Comparison of ENCODE assay signal across 10 cellular contexts in the genomic region with DNA sequence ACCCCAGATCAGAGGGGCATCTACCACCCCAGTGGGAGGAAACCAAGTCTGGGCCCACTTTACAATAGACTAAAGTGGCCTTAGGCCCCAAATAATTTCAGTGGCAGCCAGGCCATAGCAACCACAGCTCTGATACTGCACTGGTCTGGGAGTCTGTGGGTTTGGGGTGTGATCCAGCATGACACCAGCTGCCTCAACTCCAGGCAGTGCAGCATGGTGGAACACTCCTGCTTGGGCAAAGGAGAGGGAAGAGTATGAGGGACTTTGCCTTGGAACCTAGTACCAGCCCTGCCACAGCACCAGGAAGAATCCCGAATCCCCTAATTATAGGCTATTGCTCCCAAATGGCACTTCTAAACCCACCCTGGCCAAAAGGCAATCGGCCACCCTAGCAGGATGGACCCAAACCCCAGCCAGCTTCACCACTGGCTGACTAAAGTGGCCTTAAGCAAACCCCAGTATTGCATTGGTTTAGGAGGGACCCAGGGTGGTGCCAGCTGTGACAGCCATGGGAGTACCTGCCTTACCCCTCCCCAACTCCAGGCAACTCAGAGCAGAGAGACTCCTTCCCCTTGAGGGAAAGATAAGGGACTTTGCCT. TPM values are rescaled to one million over a fixed set of nuclear protein-coding genes. Genes with fewer than 3 reads are reported as not detected.
DNase-seq lines count a peak whose midpoint lies in the region; ATAC-seq and TF ChIP-seq lines count a peak whose summit lies in the region.
"Had no signal": no experiment of that assay in that cellular context is flagged by ENCODE, and none has a peak within 500 bp of the region (broad histone marks: within the 10 kb centered on the region; RNA-seq: fewer than 3 reads in every experiment).

No MANE protein-coding gene starts in this region.

- H3K4me3 Mint-ChIP-seq in HFFc6 = no peak overlapping the region
- H3K4me3 Mint-ChIP-seq in endodermal cell = no peak overlapping the region
- H3K4me3 Mint-ChIP-seq: immature natural killer cell had no signal

- H3K9me3 Mint-ChIP-seq in HFFc6 (no peaks in the 10 kb centered on the region), endodermal cell (peaks cover 3% of the 10 kb centered on the region)

- H3K4me1 Mint-ChIP-seq in HFFc6 (ENCODE audit: low read depth) = peaks cover 15% of the 10 kb centered on the region
- H3K4me1 Mint-ChIP-seq in endodermal cell = peaks cover 12% of the 10 kb centered on the region

- TF ChIP-seq CTCF in HFFc6 (IDR thresholded peaks at IDR 0.05) (no peak), endodermal cell (conservative IDR thresholded peaks at IDR 0.05) (no peak), osteoblast (IDR thresholded peaks at IDR 0.05; ENCODE audit: extremely low read depth, low read depth, low read length) (no peak)

- H3K27me3 Mint-ChIP-seq in HFFc6 (ENCODE audit: insufficient read depth) (no peaks in the 10 kb centered on the region), endodermal cell (ENCODE audit: insufficient read depth) (no peaks in the 10 kb centered on the region)

- no peaks in the 10 kb centered on the region for H4K20me1 ChIP-seq in osteoblast (ENCODE audit: insufficient read depth, low read length)

- peak; percentile 9 for ATAC-seq in GM18907 (IDR thresholded peaks at IDR 0.05; ENCODE audit: unreplicated experiment)

- H3K27ac Mint-ChIP-seq in HFFc6 = peak overlapping the region; percentile 40; the same call in 1 of the 2 replicates
- peak overlapping the region; percentile 30 for H3K27ac Mint-ChIP-seq in endodermal cell

- peaks cover 6% of the 10 kb centered on the region for H3K4me1 ChIP-seq in endodermal cell (ENCODE audit: control insufficient read depth, insufficient read depth, low read length)
- H3K4me1 ChIP-seq in osteoblast (ENCODE audit: insufficient read depth, low read length) = peaks cover 7% of the 10 kb centered on the region

- DNase-seq in HFFc6 = no peak
- DNase-seq in endodermal cell = no peak
- DNase-seq in osteoblast (ENCODE audit: insufficient read length, low spot score, missing footprints) = no peak
- no peak for DNase-seq in NCI-H524 (lab: John Stamatoyannopoulos, UW)
- no peak for DNase-seq in amniotic stem cell (lab: John Stamatoyannopoulos, UW)
- no peak for DNase-seq in NCI-H1930 (lab: John Stamatoyannopoulos, UW)
- DNase-seq: DMS79 treated with DMSO at 0.1 percent for 48 hours had no signal

- H3K79me2 ChIP-seq in osteoblast (ENCODE audit: insufficient read depth, low read length) = no peaks in the 10 kb centered on the region

- no peak overlapping the region for H3K9ac ChIP-seq in endodermal cell (ENCODE audit: extremely low read depth, low read length, poor library complexity, severe bottlenecking)
- H3K9ac ChIP-seq: BLaER1 treated with 17β-estradiol and CSF1 and Interleukin-3, amounts not matched to agents 10 nM and 100 nM had no signal

- no peak overlapping the region for H2AFZ ChIP-seq in osteoblast (ENCODE audit: low read length)

- H3K4me3 ChIP-seq in endodermal cell (ENCODE audit: low read length) = no peak overlapping the region
- H3K4me3 ChIP-seq in osteoblast (ENCODE audit: insufficient read depth, low read length) = no peak overlapping the region
- H3K4me3 ChIP-seq: BLaER1 treated with 17β-estradiol and CSF1 and Interleukin-3, amounts not matched to agents 10 nM and 100 nM had no signal

- H3K27me3 ChIP-seq in endodermal cell (ENCODE audit: control insufficient read depth, insufficient read depth, low read length, poor library complexity, severe bottlenecking) (no peaks in the 10 kb centered on the region), osteoblast (ENCODE audit: insufficient read depth, low read length) (no peaks in the 10 kb centered on the region)
- H3K27me3 ChIP-seq: BLaER1 treated with 17β-estradiol and CSF1 and Interleukin-3, amounts not matched to agents 10 nM and 100 nM had no signal

- H3K36me3 Mint-ChIP-seq in HFFc6 (ENCODE audit: low read depth) = peaks cover 4% of the 10 kb centered on the region
- peaks cover 56% of the 10 kb centered on the region for H3K36me3 Mint-ChIP-seq in endodermal cell (ENCODE audit: low read depth)

- 89% methylated on average over 2 of the region's 2 CpGs; no CpG with 5 or more reads in 1 of the 2 experiments for WGBS in endodermal cell (ENCODE audit: insufficient coverage in 1 of 2, insufficient read length in 1 of 2), 2 experiments

- H3K9me3 ChIP-seq in endodermal cell (ENCODE audit: control insufficient read depth, low read length) (peaks cover 9% of the 10 kb centered on the region), osteoblast (ENCODE audit: low read depth, low read length) (no peaks in the 10 kb centered on the region)

- peaks cover 61% of the 10 kb centered on the region for H3K36me3 ChIP-seq in endodermal cell (ENCODE audit: control insufficient read depth, insufficient read depth, low read length)
- peaks cover 3% of the 10 kb centered on the region for H3K36me3 ChIP-seq in osteoblast (ENCODE audit: insufficient read depth, low read length)

- H3K27ac ChIP-seq in endodermal cell (ENCODE audit: low read depth, low read length) (no peak overlapping the region), osteoblast (ENCODE audit: low read depth, low read length) (peak overlapping the region; percentile 4)
- H3K27ac ChIP-seq: BLaER1 treated with 17β-estradiol and CSF1 and Interleukin-3, amounts not matched to agents 10 nM and 100 nM had no signal

- no peak overlapping the region for H3K4me2 ChIP-seq in osteoblast (ENCODE audit: insufficient read depth, low read length)
- H3K4me2 ChIP-seq: BLaER1 treated with 17β-estradiol and CSF1 and Interleukin-3, amounts not matched to agents 10 nM and 100 nM had no signal

RNA-seq across cellular contexts. Expression of gene PACC1, which starts 47.1 kb away (rescaled TPM):
- total RNA-seq in HFFc6 (2021; fragmentation: NEBNext Ultra II Directional; extraction: Animal tissue kit (Norgen Biotek cat#: 25700)) = 1 to 10 TPM; 6.9 to 7.6 (median 7.4) TPM
- total RNA-seq in endodermal cell (10 to 100 TPM; 17.3 to 27.4 TPM), osteoblast (6.5 and 7.1 TPM in 2 replicates)
- 31.0 TPM for polyA plus RNA-seq in endodermal cell (2013, experiment 1 of 2)
- polyA plus RNA-seq in endodermal cell (2013, experiment 2 of 2) = 28.6 TPM
